In the genomic region with DNA sequence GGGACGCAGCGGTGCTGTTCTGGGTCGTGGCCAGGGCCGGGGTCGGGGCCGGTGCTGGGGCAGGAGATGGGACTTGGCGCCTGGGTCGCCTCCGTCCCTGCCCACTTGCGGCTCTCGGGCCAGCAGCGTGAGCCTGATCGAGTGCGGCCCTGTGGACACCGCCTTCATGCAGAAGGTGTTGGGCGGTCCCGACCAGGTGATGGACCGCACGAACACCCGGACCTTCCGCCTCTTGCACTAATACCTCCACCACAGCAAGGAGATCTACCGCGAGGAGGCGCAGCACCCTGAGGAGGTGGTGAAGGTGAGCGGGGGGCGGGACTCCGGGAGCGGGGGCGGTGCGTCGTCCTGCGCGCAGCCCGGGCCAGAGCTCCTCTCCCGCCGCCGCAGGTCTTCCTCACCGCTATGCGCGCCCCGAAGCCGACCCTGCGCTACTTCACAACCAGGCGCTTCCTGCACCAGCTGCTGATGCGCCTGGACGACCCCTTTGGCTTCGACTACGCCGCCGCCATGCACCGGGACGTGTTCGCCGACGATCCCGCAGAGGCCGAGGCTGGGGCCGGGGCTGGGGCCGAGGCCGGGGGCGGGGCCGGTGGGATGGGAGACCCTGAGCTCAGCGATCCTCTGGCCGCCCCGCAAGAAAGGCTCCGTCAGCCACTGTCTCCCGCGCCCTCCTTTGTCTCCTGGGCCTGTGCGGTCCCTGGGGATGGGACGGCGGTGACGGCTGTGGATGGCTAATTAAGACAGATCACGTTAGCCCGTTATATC, we compare ENCODE assay signal across 8 cellular contexts.
DNase-seq lines count a peak whose midpoint lies in the region; ATAC-seq and TF ChIP-seq lines count a peak whose summit lies in the region.

No MANE protein-coding gene starts in this region.

- DNase-seq in SW 1271 (lab: John Stamatoyannopoulos, UW) (peak; percentile 35 to 38), astrocyte of the spinal cord (ENCODE audit: low read depth, low spot score) (peak; percentile 47), left kidney (ENCODE audit: low read depth, low spot score) (peak; percentile 94), DMS114 treated with DMSO at 0.1 percent for 48 hours (lab: John Stamatoyannopoulos, UW; ENCODE audit: unreplicated experiment) (no peak), NCI-H1417 treated with DMSO at 0.1 percent for 48 hours (lab: John Stamatoyannopoulos, UW) (no peak)
- DNase-seq in stimulated activated CD8-positive, alpha-beta memory T cell treated with anti-CD3 and anti-CD28 coated beads, Interleukin-15, amount 100 ng/mL, for 24 hours (ENCODE audit: low read depth): peak; percentile 41

- TF ChIP-seq CTCF in GM12872 (IDR thresholded peaks at IDR 0.05; ENCODE audit: insufficient read depth, low read depth, low read length): peak; percentile 36; the same call in 1 of the 3 replicates
- TF ChIP-seq CTCF in astrocyte of the spinal cord (IDR thresholded peaks at IDR 0.05; ENCODE audit: low read depth, low read length): peak; percentile 62

- in situ Hi-C loops in astrocyte of the spinal cord (cut with HindIII; ENCODE audit: low sequenced_read_pairs): no loop called here

- peak overlapping the region; percentile 31 for H3K4me3 ChIP-seq in astrocyte of the spinal cord (ENCODE audit: low read depth, low read length)

- peak; percentile 57 for ATAC-seq in HG03439 (IDR thresholded peaks at IDR 0.05; ENCODE audit: unreplicated experiment)

Comparison
In these comparisons a context has a peak if more than half of its experiments do, and no peak if none do; other contexts are left out.
1. DNase-seq: peak in SW 1271 (2 of 2), astrocyte of the spinal cord (single experiment), left kidney (single experiment) and stimulated activated CD8-positive, alpha-beta memory T cell treated with anti-CD3 and anti-CD28 coated beads, Interleukin-15, amount 100 ng/mL, for 24 hours (single experiment); none in DMS114 treated with DMSO at 0.1 percent for 48 hours (single experiment) and NCI-H1417 treated with DMSO at 0.1 percent for 48 hours (single experiment).